ENCODE assay signal across 23 cellular contexts in genomic region chr12:56142184-56142784, GRCh38. TPM values are rescaled to one million over a fixed set of nuclear protein-coding genes. Genes with fewer than 3 reads are reported as not detected.
DNase-seq lines count a peak whose midpoint lies in the region; ATAC-seq, FAIRE-seq and TF ChIP-seq lines count a peak whose summit lies in the region.
"Had no signal": no experiment of that assay in that cellular context is flagged by ENCODE, and none has a peak within 500 bp of the region (broad histone marks: within the 10 kb centered on the region; RNA-seq: fewer than 3 reads in every experiment).

No MANE protein-coding gene starts in this region.

- no peak for TF ChIP-seq EP300 in esophagus muscularis mucosa (IDR thresholded peaks at IDR 0.05)
- TF ChIP-seq EP300 in suprapubic skin (IDR thresholded peaks at IDR 0.05) = no peak

- H3K36me3 ChIP-seq in heart right ventricle (peaks cover 0 to 82% (median 56%) of the 10 kb centered on the region in 9 donors), esophagus muscularis mucosa (peaks cover 64 to 83% (median 80%) of the 10 kb centered on the region in 4 donors), subcutaneous abdominal adipose tissue (ENCODE audit: control insufficient read depth in 5 of 5, insufficient read depth in 5 of 5, low read length in 5 of 5) (peaks cover 11 to 79% (median 67%) of the 10 kb centered on the region in 5 donors), suprapubic skin (peaks cover 79% of the 10 kb centered on the region)

- peak in 1 of 8 donors; percentile 19 for ATAC-seq in heart right ventricle

- peaks cover 45% of the 10 kb centered on the region for H3K4me1 Mint-ChIP-seq in activated CD4-positive, alpha-beta memory T cell treated with anti-CD3 and anti-CD28 coated beads for 36 hours (ENCODE audit: low read depth)

- DNase-seq in heart right ventricle (no peak), cardiac septum (ENCODE audit: low spot score) (no peak), esophagus muscularis mucosa (ENCODE audit: extremely low spot score) (no peak), suprapubic skin (ENCODE audit: low spot score in 2 of 2) (no peak), AML-193 (lab: John Stamatoyannopoulos, UW) (no peak), urothelium cell line (ENCODE audit: low spot score) (no peak)
- no peak for DNase-seq in activated CD4-positive, alpha-beta memory T cell treated with anti-CD3 and anti-CD28 coated beads for 36 hours
- DNase-seq: cerebellar nuclear complex; hypothalamus; IMR-90; MM.1S; NCI-H146; NCI-H82; SHP77 treated with DMSO at 0.1 percent for 48 hours; stimulated activated CD8-positive, alpha-beta memory T cell treated with anti-CD3 and anti-CD28 coated beads, Interleukin-4, amount 100 ng/mL, for 48 hours; T-helper 2 cell; WERI-Rb-1 had no signal

- H3K4me3 Mint-ChIP-seq in activated CD4-positive, alpha-beta memory T cell treated with anti-CD3 and anti-CD28 coated beads for 36 hours = no peak overlapping the region
- H3K4me3 Mint-ChIP-seq: memory B cell had no signal

- peak overlapping the region in 1 of 5 donors; percentile 24 for H3K9ac ChIP-seq in subcutaneous abdominal adipose tissue (ENCODE audit: low read length in 5 of 5)

- TF ChIP-seq POLR2A in esophagus muscularis mucosa (IDR thresholded peaks at IDR 0.05; ENCODE audit: low read depth) (no peak), suprapubic skin (IDR thresholded peaks at IDR 0.05) (no peak)

- CTCF ChIA-PET in activated CD4-positive, alpha-beta memory T cell treated with anti-CD3 and anti-CD28 coated beads for 36 hours (lab: Charles Lee) = interaction anchor here (1.0 to 2.3 kb wide), 2 partner anchors 10 to 16 kb away, joined by 3 to 10 read pairs; partner anchors contain the start of gene MYL6B

- peak overlapping the region; percentile 81 for H3K27ac Mint-ChIP-seq in activated CD4-positive, alpha-beta memory T cell treated with anti-CD3 and anti-CD28 coated beads for 36 hours

- peaks cover 65% of the 10 kb centered on the region for H3K36me3 Mint-ChIP-seq in activated CD4-positive, alpha-beta memory T cell treated with anti-CD3 and anti-CD28 coated beads for 36 hours

- no peaks in the 10 kb centered on the region for H3K9me3 ChIP-seq in heart right ventricle
- H3K9me3 ChIP-seq in esophagus muscularis mucosa = no peaks in the 10 kb centered on the region
- H3K9me3 ChIP-seq in subcutaneous abdominal adipose tissue (ENCODE audit: control insufficient read depth in 5 of 5, low read length in 5 of 5) = no peaks in the 10 kb centered on the region
- no peaks in the 10 kb centered on the region for H3K9me3 ChIP-seq in suprapubic skin
- H3K9me3 ChIP-seq: thoracic aorta had no signal

- TF ChIP-seq CTCF in heart right ventricle (IDR thresholded peaks at IDR 0.05) (no peak), esophagus muscularis mucosa (IDR thresholded peaks at IDR 0.05) (no peak), suprapubic skin (IDR thresholded peaks at IDR 0.05) (no peak)

- peak overlapping the region in 8 of 10 donors; percentile 11 to 91 (median 80) for H3K27ac ChIP-seq in heart right ventricle
- H3K27ac ChIP-seq in esophagus muscularis mucosa (replicated peaks in 1 of 4) = peak overlapping the region; percentile 34 to 68 (median 53)
- H3K27ac ChIP-seq in subcutaneous abdominal adipose tissue (ENCODE audit: low read depth, low read length) = peak overlapping the region; percentile 61
- no peak overlapping the region for H3K27ac ChIP-seq in suprapubic skin
- H3K27ac ChIP-seq: thoracic aorta, WERI-Rb-1 had no signal

- POLR2A ChIA-PET in activated CD4-positive, alpha-beta memory T cell treated with anti-CD3 and anti-CD28 coated beads for 36 hours (lab: Charles Lee) = interaction anchor here (0.6 to 2.1 kb wide), 8 partner anchors 9 to 40 kb away, joined by 3 to 9 read pairs (median 4); partner anchors contain the start of genes ESYT1 and MYL6B

- H3K27me3 Mint-ChIP-seq in activated CD4-positive, alpha-beta memory T cell treated with anti-CD3 and anti-CD28 coated beads for 36 hours = no peaks in the 10 kb centered on the region
- H3K27me3 Mint-ChIP-seq: memory B cell had no signal

- no peaks in the 10 kb centered on the region for H3K27me3 ChIP-seq in heart right ventricle
- no peaks in the 10 kb centered on the region for H3K27me3 ChIP-seq in esophagus muscularis mucosa
- no peaks in the 10 kb centered on the region for H3K27me3 ChIP-seq in subcutaneous abdominal adipose tissue (ENCODE audit: control insufficient read depth in 5 of 5, insufficient read depth in 4 of 5, low read length in 5 of 5)
- no peaks in the 10 kb centered on the region for H3K27me3 ChIP-seq in suprapubic skin

- intact Hi-C loops in heart right ventricle (cut with DNase I) = loop anchor here in 1 of 10 donors (2.0 kb wide), 1 partner anchor 13 kb away; the partner anchor contains the start of gene ESYT1
- intact Hi-C loops in cardiac septum (cut with DNase I) = no loop called here
- intact Hi-C loops in activated CD4-positive, alpha-beta memory T cell treated with anti-CD3 and anti-CD28 coated beads for 36 hours (cut with micrococcal nuclease) = no loop called here
- intact Hi-C loops in esophagus muscularis mucosa (cut with DNase I) = no loop called here

- H3K4me1 ChIP-seq in heart right ventricle (peaks cover 8 to 52% (median 31%) of the 10 kb centered on the region in 9 donors), esophagus muscularis mucosa (peaks cover 22 to 41% (median 32%) of the 10 kb centered on the region in 4 donors), subcutaneous abdominal adipose tissue (ENCODE audit: control insufficient read depth in 5 of 5, insufficient read depth in 5 of 5, low read length in 5 of 5) (peaks cover 9 to 48% (median 47%) of the 10 kb centered on the region in 5 donors), suprapubic skin (peaks cover 9% of the 10 kb centered on the region)

- H3K9me3 Mint-ChIP-seq in activated CD4-positive, alpha-beta memory T cell treated with anti-CD3 and anti-CD28 coated beads for 36 hours = no peaks in the 10 kb centered on the region
- H3K9me3 Mint-ChIP-seq: memory B cell had no signal

- no peak overlapping the region for H3K4me3 ChIP-seq in heart right ventricle
- H3K4me3 ChIP-seq in esophagus muscularis mucosa = no peak overlapping the region
- H3K4me3 ChIP-seq in subcutaneous abdominal adipose tissue (ENCODE audit: low read depth in 1 of 5, low read length in 5 of 5) = no peak overlapping the region
- no peak overlapping the region for H3K4me3 ChIP-seq in suprapubic skin
- H3K4me3 ChIP-seq: thoracic aorta had no signal

- 90 to 91% methylated on average over 13 of the region's 13 CpGs for WGBS in heart right ventricle, 2 donors
- WGBS in esophagus muscularis mucosa = 89% methylated on average over 11 of the region's 13 CpGs
- 94% methylated on average over 13 of the region's 13 CpGs for WGBS in suprapubic skin

- FAIRE-seq in urothelium cell line (lab: Jason Lieb, UNC) = no peak
- FAIRE-seq: astrocyte, GM18507, keratinocyte had no signal

RNA-seq across cellular contexts. Expression of gene MYL6B, which starts 10.1 kb away (rescaled TPM):
- total RNA-seq in heart right ventricle = 10 to 100 TPM; 39.8 to 61.9 (median 49.9) TPM
- polyA plus RNA-seq in heart right ventricle = 10 to 100 TPM; 31.9 to 64.0 TPM
- total RNA-seq in cardiac septum = 37.6 TPM
- total RNA-seq in activated CD4-positive, alpha-beta memory T cell treated with anti-CD3 and anti-CD28 coated beads for 36 hours = 10 to 100 TPM; 63.8 to 70.8 TPM
- total RNA-seq in esophagus muscularis mucosa = 10 to 100 TPM; 28.5 to 39.4 (median 33.6) TPM
- 10 to 100 TPM; 28.3 to 37.4 (median 28.5) TPM for total RNA-seq in suprapubic skin

RNA-seq across cellular contexts. Expression of gene ESYT1, which starts 14.2 kb away (rescaled TPM):
- 10 to 100 TPM; 28.8 to 47.5 (median 31.9) TPM for total RNA-seq in heart right ventricle
- 10 to 100 TPM; 20.9 to 57.3 TPM for polyA plus RNA-seq in heart right ventricle
- 36.2 TPM for total RNA-seq in cardiac septum
- total RNA-seq in activated CD4-positive, alpha-beta memory T cell treated with anti-CD3 and anti-CD28 coated beads for 36 hours = 100 to 1,000 TPM; 142 to 146 TPM
- 100 to 1,000 TPM; 151 to 245 (median 214) TPM for total RNA-seq in esophagus muscularis mucosa
- 100 to 1,000 TPM in 2 of 4 donors, 10 to 100 TPM in 2; 73.1 to 128 (median 103) TPM for total RNA-seq in suprapubic skin

RNA-seq across cellular contexts. Expression of gene MYL6, which starts 15.9 kb away (rescaled TPM):
- total RNA-seq in heart right ventricle (1,000 to 10,000 TPM in 1 of 10 donors, 100 to 1,000 TPM in 9; 355 to 1,188 (median 413) TPM), cardiac septum (792 TPM), esophagus muscularis mucosa (1,000 to 10,000 TPM; 5,145 to 8,531 (median 5,986) TPM), suprapubic skin (1,000 to 10,000 TPM in 1 of 4 donors, 100 to 1,000 TPM in 3; 773 to 1,142 (median 915) TPM)
- polyA plus RNA-seq in heart right ventricle = 1,000 to 10,000 TPM in 1 of 2 donors, 100 to 1,000 TPM in 1; 670 to 2,127 TPM
- 1,000 to 10,000 TPM; 1,196 to 1,215 TPM for total RNA-seq in activated CD4-positive, alpha-beta memory T cell treated with anti-CD3 and anti-CD28 coated beads for 36 hours

RNA-seq across cellular contexts. Expression of gene ZC3H10, which starts 24.2 kb away (rescaled TPM):
- total RNA-seq in heart right ventricle (1 to 10 TPM; 3.6 to 5.8 (median 4.9) TPM), cardiac septum (6.0 TPM), esophagus muscularis mucosa (1 to 10 TPM; 5.0 to 7.9 (median 6.6) TPM), suprapubic skin (1 to 10 TPM; 2.1 to 5.6 (median 3.4) TPM)
- 1 to 10 TPM; 2.1 to 3.4 TPM for polyA plus RNA-seq in heart right ventricle
- 1 to 10 TPM; 5.1 to 7.2 TPM for total RNA-seq in activated CD4-positive, alpha-beta memory T cell treated with anti-CD3 and anti-CD28 coated beads for 36 hours

RNA-seq across cellular contexts. Expression of gene RPL41, which starts 25.9 kb away (rescaled TPM):
- 1,000 to 10,000 TPM; 1,835 to 2,619 (median 2,004) TPM for total RNA-seq in heart right ventricle
- polyA plus RNA-seq in heart right ventricle = 1,000 to 10,000 TPM in 1 of 2 donors, 100 to 1,000 TPM in 1; 475 to 5,263 TPM
- total RNA-seq in cardiac septum = 1,517 TPM
- total RNA-seq in activated CD4-positive, alpha-beta memory T cell treated with anti-CD3 and anti-CD28 coated beads for 36 hours = 1,000 to 10,000 TPM; 5,210 to 5,251 TPM
- 1,000 to 10,000 TPM; 1,962 to 4,166 (median 3,502) TPM for total RNA-seq in esophagus muscularis mucosa
- 1,000 to 10,000 TPM; 2,523 to 6,346 (median 5,689) TPM for total RNA-seq in suprapubic skin
